ENCODE assay signal across 12 cellular contexts in genomic region chr15:99669250-99669649, GRCh38.
"Had no signal": no experiment of that assay in that cellular context is flagged by ENCODE, and none has a peak within 500 bp of the region (broad histone marks: within the 10 kb centered on the region; RNA-seq: fewer than 3 reads in every experiment).

No MANE protein-coding gene starts in this region.

- H3K4me1 Mint-ChIP-seq: stimulated activated naive CD8-positive, alpha-beta T cell treated with anti-CD3 and anti-CD28 coated beads, Interleukin-15, amount 100 ng/mL, for 72 hours had no signal

- H3K27me3 ChIP-seq: colonic mucosa, gastrocnemius medialis, thyroid gland had no signal

- H3K9me3 Mint-ChIP-seq: natural killer cell treated with Interleukin-12 subunit alpha and Interleukin-12 subunit beta and Interleukin-15 and Interleukin-18, amount 100 ng/mL, for 72 hours; stimulated activated naive CD8-positive, alpha-beta T cell treated with anti-CD3 and anti-CD28 coated beads, Interleukin-15, amount 100 ng/mL, for 72 hours had no signal

- H3K4me3 ChIP-seq: colonic mucosa, gastrocnemius medialis, thyroid gland had no signal

- DNase-seq: activated gamma-delta T cell treated with Interleukin-2 at 50 U/mL for 16 hours; activated T-cell treated with anti-CD3 and anti-CD28 coated beads, Interleukin-2, amount 50 U/mL, for 48 hours; colonic mucosa; effector CD4-positive, alpha-beta T cell; gastrocnemius medialis; nucleus accumbens; stimulated activated CD4-positive, alpha-beta T cell treated with anti-CD3 and anti-CD28 coated beads, Interleukin-4, amount 100 ng/mL, for 1 hour; stimulated activated naive CD8-positive, alpha-beta T cell treated with anti-CD3 and anti-CD28 coated beads, Interleukin-15, amount 100 ng/mL, for 72 hours; T-helper 2 cell; thyroid gland had no signal

- ATAC-seq: activated CD4-positive, CD25-positive, alpha-beta regulatory T cell treated with anti-CD3 and anti-CD28 coated beads, Interleukin-2, amount 50 U/mL, for 24 hours; gastrocnemius medialis; natural killer cell treated with Interleukin-12 subunit alpha and Interleukin-12 subunit beta and Interleukin-15 and Interleukin-18, amount 100 ng/mL, for 72 hours; stimulated activated naive CD8-positive, alpha-beta T cell treated with anti-CD3 and anti-CD28 coated beads, Interleukin-15, amount 100 ng/mL, for 72 hours had no signal

- H3K4me1 ChIP-seq: colonic mucosa, thyroid gland had no signal

- H3K36me3 ChIP-seq: colonic mucosa had no signal

- H3K27ac ChIP-seq: colonic mucosa, thyroid gland had no signal

- H3K27me3 Mint-ChIP-seq: natural killer cell treated with Interleukin-12 subunit alpha and Interleukin-12 subunit beta and Interleukin-15 and Interleukin-18, amount 100 ng/mL, for 72 hours; stimulated activated naive CD8-positive, alpha-beta T cell treated with anti-CD3 and anti-CD28 coated beads, Interleukin-15, amount 100 ng/mL, for 72 hours had no signal

- H3K9me3 ChIP-seq: colonic mucosa, gastrocnemius medialis, thyroid gland had no signal

- H3K27ac Mint-ChIP-seq: natural killer cell treated with Interleukin-12 subunit alpha and Interleukin-12 subunit beta and Interleukin-15 and Interleukin-18, amount 100 ng/mL, for 72 hours; stimulated activated naive CD8-positive, alpha-beta T cell treated with anti-CD3 and anti-CD28 coated beads, Interleukin-15, amount 100 ng/mL, for 72 hours had no signal

- H3K4me3 Mint-ChIP-seq: natural killer cell treated with Interleukin-12 subunit alpha and Interleukin-12 subunit beta and Interleukin-15 and Interleukin-18, amount 100 ng/mL, for 72 hours; stimulated activated naive CD8-positive, alpha-beta T cell treated with anti-CD3 and anti-CD28 coated beads, Interleukin-15, amount 100 ng/mL, for 72 hours had no signal
